In genomic region chr14:99258341-99258781, GRCh38 we compare ENCODE assay signal across 13 cellular contexts. TPM values are rescaled to one million over a fixed set of nuclear protein-coding genes. Genes with fewer than 3 reads are reported as not detected.
A peak's percentile ranks its signal among the peaks of the same experiment; 100 is the strongest.
DNase-seq lines count a peak whose midpoint lies in the region; ATAC-seq and TF ChIP-seq lines count a peak whose summit lies in the region.
"Had no signal": no experiment of that assay in that cellular context is flagged by ENCODE, and none has a peak within 500 bp of the region (broad histone marks: within the 10 kb centered on the region; RNA-seq: fewer than 3 reads in every experiment).

No MANE protein-coding gene starts in this region.

- H3K36me3 Mint-ChIP-seq in activated naive CD8-positive, alpha-beta T cell, result peaks cover 3% of the 10 kb centered on the region

- H3K36me3 ChIP-seq in mesenchymal stem cell (ENCODE audit: control insufficient read depth in 1 of 2, insufficient read depth in 2 of 2, low read depth in 1 of 2, low read length in 2 of 2) (no peaks in the 10 kb centered on the region), uterus (no peaks in the 10 kb centered on the region)
- H3K36me3 ChIP-seq: gastrocnemius medialis had no signal

- no peak overlapping the region for H3K4me2 ChIP-seq in mesenchymal stem cell (ENCODE audit: low read length, poor library complexity, severe bottlenecking)

- H3K14ac ChIP-seq in mesenchymal stem cell (ENCODE audit: low read length in 2 of 2), result no peak overlapping the region

- no peaks in the 10 kb centered on the region for H3K9me3 Mint-ChIP-seq in activated naive CD8-positive, alpha-beta T cell (ENCODE audit: low read depth)

- peak overlapping the region; percentile 99 for H3K27ac Mint-ChIP-seq in activated naive CD8-positive, alpha-beta T cell

- H3K4me1 Mint-ChIP-seq in activated naive CD8-positive, alpha-beta T cell (ENCODE audit: low read depth), result peaks cover 98% of the 10 kb centered on the region

- H2BK120ac ChIP-seq in mesenchymal stem cell (ENCODE audit: low read depth, low read length), result no peak overlapping the region

- no peak overlapping the region for H3K23ac ChIP-seq in mesenchymal stem cell (ENCODE audit: low read length in 2 of 2)

- no peak overlapping the region for H2AFZ ChIP-seq in mesenchymal stem cell (ENCODE audit: low read depth, low read length)

- H4K91ac ChIP-seq in mesenchymal stem cell (ENCODE audit: low read length), result no peak overlapping the region

- intact Hi-C loops in uterus (cut with DNase I; ENCODE audit: low total_unique reads), result no loop called here

- H3K27me3 Mint-ChIP-seq in activated naive CD8-positive, alpha-beta T cell, result no peaks in the 10 kb centered on the region

- H3K9me3 ChIP-seq in mesenchymal stem cell (ENCODE audit: control insufficient read depth, low read length) (no peaks in the 10 kb centered on the region), uterus (no peaks in the 10 kb centered on the region)
- H3K9me3 ChIP-seq: gastrocnemius medialis had no signal

- no peak overlapping the region for H4K8ac ChIP-seq in mesenchymal stem cell (ENCODE audit: low read length)

- H3K27me3 ChIP-seq in mesenchymal stem cell (ENCODE audit: control insufficient read depth in 1 of 2, insufficient read depth in 1 of 2, low read length in 2 of 2), result peaks cover 42 to 64% of the 10 kb centered on the region in 2 experiments
- H3K27me3 ChIP-seq in uterus, result no peaks in the 10 kb centered on the region

- no peak overlapping the region for H2AK5ac ChIP-seq in mesenchymal stem cell (ENCODE audit: low read length, severe bottlenecking)

- ATAC-seq in HG02610 (IDR thresholded peaks at IDR 0.05; ENCODE audit: unreplicated experiment) (no peak), HG02642 (IDR thresholded peaks at IDR 0.05; ENCODE audit: poor library complexity, unreplicated experiment) (no peak)
- ATAC-seq: gastrocnemius medialis had no signal

- no peak overlapping the region for H3K18ac ChIP-seq in mesenchymal stem cell (ENCODE audit: low read depth in 1 of 2, low read length in 2 of 2)

- TF ChIP-seq POLR2A in uterus (IDR thresholded peaks at IDR 0.05), result no peak

- no peak overlapping the region for H3K4me3 ChIP-seq in mesenchymal stem cell (ENCODE audit: insufficient read depth in 1 of 2, low read depth in 1 of 2, low read length in 2 of 2)
- H3K4me3 ChIP-seq in uterus, result peak overlapping the region; percentile 1 to 23
- H3K4me3 ChIP-seq: gastrocnemius medialis had no signal

- H3K79me1 ChIP-seq in mesenchymal stem cell (replicated peaks; ENCODE audit: low read length, poor library complexity, severe bottlenecking), result no peaks in the 10 kb centered on the region

- no peak overlapping the region for H2BK15ac ChIP-seq in mesenchymal stem cell (ENCODE audit: low read depth, poor library complexity, severe bottlenecking)

- H3K27ac ChIP-seq in mesenchymal stem cell (ENCODE audit: low read length, poor library complexity, severe bottlenecking) (no peak overlapping the region), uterus (peak overlapping the region; percentile 39 to 63)
- H3K27ac ChIP-seq: gastrocnemius medialis had no signal

- no peak for TF ChIP-seq CTCF in uterus (IDR thresholded peaks at IDR 0.05)

- H3K4me1 ChIP-seq in mesenchymal stem cell (ENCODE audit: control insufficient read depth, insufficient read depth, low read depth, low read length) (no peaks in the 10 kb centered on the region), uterus (peaks cover 3 to 8% of the 10 kb centered on the region in 2 donors)
- H3K4me1 ChIP-seq: gastrocnemius medialis had no signal

- no peak overlapping the region for H3K4ac ChIP-seq in mesenchymal stem cell (ENCODE audit: low read depth in 1 of 2, low read length in 2 of 2)

- no peak overlapping the region for H2BK5ac ChIP-seq in mesenchymal stem cell (ENCODE audit: low read depth, low read length, poor library complexity, severe bottlenecking)

- WGBS in mesenchymal stem cell, result 34% methylated on average over 8 of the region's 8 CpGs

- peak overlapping the region; percentile 98 for H3K4me3 Mint-ChIP-seq in activated naive CD8-positive, alpha-beta T cell

- H2BK12ac ChIP-seq in mesenchymal stem cell (ENCODE audit: low read length in 2 of 2), result no peak overlapping the region

- DNase-seq in activated naive CD4-positive, alpha-beta T cell treated with Interleukin-2 at 50 U/mL for 16 hours, result peak; percentile 6
- no peak for DNase-seq in activated naive CD4-positive, alpha-beta T cell (lab: John Stamatoyannopoulos, UW)
- DNase-seq in mesenchymal stem cell (no peak), uterus (no peak), activated gamma-delta T cell (lab: John Stamatoyannopoulos, UW) (no peak)
- DNase-seq: activated gamma-delta T cell treated with Interleukin-2 at 50 U/mL for 16 hours, gastrocnemius medialis, HCEC 1CT, left cardiac atrium, NCI-H524 had no signal

- H3K9ac ChIP-seq in mesenchymal stem cell (ENCODE audit: low read length), result peak overlapping the region; percentile 72

RNA-seq across cellular contexts. Expression of gene BCL11B, which starts 13.6 kb away (rescaled TPM):
- polyA plus RNA-seq in mesenchymal stem cell (2013, experiment 1 of 2), result not detected
- not detected for polyA plus RNA-seq in mesenchymal stem cell (2013, experiment 2 of 2)
- total RNA-seq in uterus, result under 1 TPM in 3 of 4 donors, not detected in 1; 0.29 to 0.55 (median 0.46) TPM

Comparison
In these comparisons a context has a peak if more than half of its experiments do, and no peak if none do; other contexts are left out.
1. H3K4me3 ChIP-seq: peak in uterus (2 of 2); none in mesenchymal stem cell (0 of 2).